In genomic region chr13:26463848-26464247, GRCh38 we compare ENCODE assay signal across 21 cellular contexts.
"Had no signal": no experiment of that assay in that cellular context is flagged by ENCODE, and none has a peak within 500 bp of the region (broad histone marks: within the 10 kb centered on the region; RNA-seq: fewer than 3 reads in every experiment).

No MANE protein-coding gene starts in this region.

- H3K36me3 ChIP-seq: colonic mucosa, gastroesophageal sphincter, left lung, lower lobe of right lung had no signal

- H3K4me3 ChIP-seq: colonic mucosa, gastroesophageal sphincter, hepatocyte, left lung, lower lobe of right lung, mucosa of descending colon had no signal

- H3K4me1 ChIP-seq: colonic mucosa, foreskin keratinocyte, gastroesophageal sphincter, left lung, lower lobe of right lung had no signal

- H3K4me3 Mint-ChIP-seq: dendritic cell treated with granulocyte-macrophage colony-stimulating factor and Interleukin-4, amounts not matched to agents 40 ng/mL and 50 ng/mL, for 4 days; effector memory CD8-positive, alpha-beta T cell; endodermal cell; mesothelial cell of epicardium; naive B cell had no signal

- H2AFZ ChIP-seq: hepatocyte had no signal

- H3K27ac Mint-ChIP-seq: dendritic cell treated with granulocyte-macrophage colony-stimulating factor and Interleukin-4, amounts not matched to agents 40 ng/mL and 50 ng/mL, for 4 days; effector memory CD8-positive, alpha-beta T cell; endodermal cell; mesothelial cell of epicardium; naive B cell had no signal

- H3K9me3 ChIP-seq: colonic mucosa, gastroesophageal sphincter, left lung, lower lobe of right lung, mucosa of descending colon had no signal

- H3K79me2 ChIP-seq: hepatocyte had no signal

- H3K4me1 Mint-ChIP-seq: mesothelial cell of epicardium, naive B cell had no signal

- H3K36me3 Mint-ChIP-seq: mesothelial cell of epicardium, naive B cell had no signal

- H3K27me3 ChIP-seq: colonic mucosa, hepatocyte had no signal

- ATAC-seq: effector memory CD8-positive, alpha-beta T cell; esophagus mucosa; foreskin keratinocyte; gastroesophageal sphincter; left cardiac atrium; left lung; left ventricle myocardium superior; lower lobe of right lung; mucosa of descending colon had no signal

- DNase-seq: colonic mucosa; cortex of kidney; effector CD8-positive, alpha-beta T cell; effector memory CD8-positive, alpha-beta T cell; endodermal cell; erythroblast; foreskin keratinocyte; glutamatergic neuron; left cardiac atrium; left lung; left ventricle myocardium superior; lower lobe of right lung; mesenchymal stem cell; mucosa of descending colon; naive B cell had no signal

- H3K4me2 ChIP-seq: hepatocyte had no signal

- H3K9me3 Mint-ChIP-seq: dendritic cell treated with granulocyte-macrophage colony-stimulating factor and Interleukin-4, amounts not matched to agents 40 ng/mL and 50 ng/mL, for 4 days; effector memory CD8-positive, alpha-beta T cell; endodermal cell; mesothelial cell of epicardium had no signal

- H3K27ac ChIP-seq: colonic mucosa, epithelial cell of prostate, foreskin keratinocyte, gastroesophageal sphincter, hepatocyte, left lung, lower lobe of right lung had no signal
